In genomic region chr1:91499904-91500755, GRCh38 we compare ENCODE assay signal across 8 cellular contexts. TPM values are rescaled to one million over a fixed set of nuclear protein-coding genes. Genes with fewer than 3 reads are reported as not detected.
DNase-seq lines count a peak whose midpoint lies in the region; ATAC-seq and TF ChIP-seq lines count a peak whose summit lies in the region.

No MANE protein-coding gene starts in this region.

- no peaks in the 10 kb centered on the region for H4K20me1 ChIP-seq in OCI-LY7 (ENCODE audit: insufficient read depth, low read length)

- H3K4me1 ChIP-seq in OCI-LY7 (ENCODE audit: insufficient read depth, low read length, poor library complexity, severe bottlenecking) (peaks cover 35% of the 10 kb centered on the region), esophagus muscularis mucosa (peaks cover 17 to 19% (median 17%) of the 10 kb centered on the region in 4 donors), skeletal muscle satellite cell (ENCODE audit: control insufficient read depth, insufficient read depth, low read length) (peaks cover 15% of the 10 kb centered on the region)

- peak overlapping the region; percentile 88 for H3K4me2 ChIP-seq in OCI-LY7 (ENCODE audit: low read length)
- H3K4me2 ChIP-seq in skeletal muscle satellite cell (ENCODE audit: low read length) = peak overlapping the region; percentile 94

- no peak for TF ChIP-seq CTCF in OCI-LY7 (conservative IDR thresholded peaks at IDR 0.05; ENCODE audit: low read length)
- no peak for TF ChIP-seq CTCF in esophagus muscularis mucosa (IDR thresholded peaks at IDR 0.05)

- peaks cover 39% of the 10 kb centered on the region for H3K79me2 ChIP-seq in OCI-LY7 (ENCODE audit: insufficient read depth, low read depth, low read length)

- peak overlapping the region; percentile 94 for H2AFZ ChIP-seq in OCI-LY7 (ENCODE audit: low read length)

- CTCF ChIA-PET in OCI-LY7 (lab: Charles Lee; ENCODE audit: unreplicated experiment) = no interaction called here

- intact Hi-C loops in OCI-LY7 (cut with micrococcal nuclease; ENCODE audit: unreplicated experiment) = loop anchor here (5.0 kb wide), 1 partner anchor 797 kb away; the partner anchor contains the start of genes GLMN and RPAP2
- intact Hi-C loops in esophagus muscularis mucosa (cut with DNase I) = loop anchor here (5.0 to 10.0 kb wide), 3 partner anchors 98 to 795 kb away; partner anchors contain the start of genes GLMN, HFM1 and RPAP2

- peak; percentile 20 for ATAC-seq in HG02759 (IDR thresholded peaks at IDR 0.05; ENCODE audit: unreplicated experiment)

- peak overlapping the region; percentile 86 for H3K9ac ChIP-seq in skeletal muscle satellite cell (ENCODE audit: low read depth, low read length)

- H3K9me2 ChIP-seq in OCI-LY7 (ENCODE audit: insufficient read depth, low read length) = no peaks in the 10 kb centered on the region

- peak overlapping the region; percentile 82 for H3K4me3 ChIP-seq in OCI-LY7 (ENCODE audit: low read depth, low read length, poor library complexity, severe bottlenecking)
- peak overlapping the region; percentile 66 to 91 (median 72) for H3K4me3 ChIP-seq in esophagus muscularis mucosa
- peak overlapping the region; percentile 90 for H3K4me3 ChIP-seq in skeletal muscle satellite cell (ENCODE audit: low read length)

- peak; percentile 58 for DNase-seq in DMS53 (lab: John Stamatoyannopoulos, UW)
- no peak for DNase-seq in DMS53 treated with DMSO at 0.1 percent for 48 hours (lab: John Stamatoyannopoulos, UW; ENCODE audit: unreplicated experiment)
- DNase-seq in OCI-LY7 (ENCODE audit: low spot score) = peak; percentile 18
- no peak for DNase-seq in esophagus muscularis mucosa (ENCODE audit: extremely low spot score)
- no peak for DNase-seq in SW 1271 (lab: John Stamatoyannopoulos, UW)
- DNase-seq in glomerular visceral epithelial cell (ENCODE audit: extremely low spot score) = no peak

- H3K27ac ChIP-seq in OCI-LY7 (ENCODE audit: low read depth, low read length, poor library complexity, severe bottlenecking) (peak overlapping the region; percentile 72), esophagus muscularis mucosa (replicated peaks in 1 of 4) (peak overlapping the region; percentile 76 to 93 (median 89))

- TSS peak; percentile 100 for BruUV-seq in OCI-LY7 (replicated peaks; lab: Mats Ljungman, UMichigan)

- H3K9me3 ChIP-seq in OCI-LY7 (ENCODE audit: low read length) (no peaks in the 10 kb centered on the region), esophagus muscularis mucosa (no peaks in the 10 kb centered on the region), skeletal muscle satellite cell (replicated peaks; ENCODE audit: low read length) (no peaks in the 10 kb centered on the region)

- TF ChIP-seq EP300 in esophagus muscularis mucosa (IDR thresholded peaks at IDR 0.05) = peak; percentile 78

- no peak for TF ChIP-seq POLR2A in esophagus muscularis mucosa (IDR thresholded peaks at IDR 0.05; ENCODE audit: low read depth)

- H3K36me3 ChIP-seq in OCI-LY7 (ENCODE audit: insufficient read depth, low read length) = peaks cover 22% of the 10 kb centered on the region
- H3K36me3 ChIP-seq in esophagus muscularis mucosa = no peaks in the 10 kb centered on the region
- H3K36me3 ChIP-seq in skeletal muscle satellite cell (ENCODE audit: insufficient read depth, low read length) = no peaks in the 10 kb centered on the region

- WGBS in esophagus muscularis mucosa = 17% methylated on average over 14 of the region's 14 CpGs

- H3K27me3 ChIP-seq in esophagus muscularis mucosa (no peaks in the 10 kb centered on the region), skeletal muscle satellite cell (ENCODE audit: control insufficient read depth, insufficient read depth, low read length) (no peaks in the 10 kb centered on the region)

- POLR2A ChIA-PET in OCI-LY7 (lab: Charles Lee) = interaction anchor here (0.6 to 1.9 kb wide), 5 partner anchors 12 to 1580 kb away, joined by 3 to 4 read pairs (median 3); partner anchors contain the start of gene HFM1

RNA-seq across cellular contexts. Expression of gene CDC7, which starts 0.5 kb away (rescaled TPM):
- total RNA-seq in OCI-LY7 (2014; rRNA removed; shearing (Covaris generic)) = 28.6 and 35.8 TPM in 2 replicates
- total RNA-seq in OCI-LY7 (2022) = 54.5 and 66.3 TPM in 2 replicates
- 1 to 10 TPM in 3 of 4 donors, under 1 TPM in 1; 0.71 to 2.8 (median 1.1) TPM for total RNA-seq in esophagus muscularis mucosa
- total RNA-seq in skeletal muscle satellite cell (2012; rRNA removed) = 5.8 and 6.8 TPM in 2 replicates

Comparison
In these comparisons a context has a peak if more than half of its experiments do, and no peak if none do; other contexts are left out.
1. DNase-seq: peak in DMS53 (single experiment) and OCI-LY7 (single experiment); none in DMS53 treated with DMSO at 0.1 percent for 48 hours (single experiment), esophagus muscularis mucosa (single experiment), SW 1271 (0 of 2) and glomerular visceral epithelial cell (single experiment).
2. RNA of gene CDC7, which starts 0.5 kb away (total RNA-seq): 28.6 to 66.3 TPM in OCI-LY7; 0.71 to 2.8 TPM in esophagus muscularis mucosa; every median in the first group is over 4 times any median in the second.
3. Peak in every context shown above with its lines, with median percentiles within 50 percentile points of each other: H3K4me3 ChIP-seq.